Comparison of ENCODE assay signal across 1 cellular context in the genomic region with DNA sequence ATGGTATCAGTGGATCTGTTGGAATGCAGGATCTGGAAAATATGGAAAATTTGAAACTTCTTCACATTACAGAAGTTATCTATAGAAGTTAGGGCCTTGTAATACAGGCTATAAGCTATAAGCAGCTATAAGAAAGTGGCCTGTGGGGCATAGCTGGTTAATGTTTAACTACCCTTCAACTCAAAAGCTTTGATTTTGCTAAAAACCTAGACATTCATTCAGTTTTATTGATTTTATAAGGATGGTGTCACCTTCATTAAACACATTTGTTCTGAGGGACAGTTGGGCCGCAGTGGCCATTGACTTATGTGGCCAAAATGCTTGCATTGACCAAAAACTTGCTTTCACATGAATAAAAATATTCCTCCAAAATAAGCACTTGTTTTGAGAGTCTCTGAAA.
TF ChIP-seq lines count a peak whose summit lies in the region.

No MANE protein-coding gene starts in this region.

TF ChIP-seq in A549, 52 proteins besides CTCF, POLR2A, EP300 and RAD21 (continued from another document):
- no peak for TF ChIP-seq CEBPB (IDR thresholded peaks at IDR 0.05)
- TF ChIP-seq, protein P1, sequence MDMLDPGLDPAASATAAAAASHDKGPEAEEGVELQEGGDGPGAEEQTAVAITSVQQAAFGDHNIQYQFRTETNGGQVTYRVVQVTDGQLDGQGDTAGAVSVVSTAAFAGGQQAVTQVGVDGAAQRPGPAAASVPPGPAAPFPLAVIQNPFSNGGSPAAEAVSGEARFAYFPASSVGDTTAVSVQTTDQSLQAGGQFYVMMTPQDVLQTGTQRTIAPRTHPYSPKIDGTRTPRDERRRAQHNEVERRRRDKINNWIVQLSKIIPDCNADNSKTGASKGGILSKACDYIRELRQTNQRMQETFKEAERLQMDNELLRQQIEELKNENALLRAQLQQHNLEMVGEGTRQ (IDR thresholded peaks at IDR 0.05) = no peak
TF ChIP-seq in A549: peak in this region for 0.
